8 cellular contexts compared by ENCODE assay signal in genomic region chr11:44943118-44943517, GRCh38. TPM values are rescaled to one million over a fixed set of nuclear protein-coding genes. Genes with fewer than 3 reads are reported as not detected.
DNase-seq lines count a peak whose midpoint lies in the region; ATAC-seq and TF ChIP-seq lines count a peak whose summit lies in the region.

No MANE protein-coding gene starts in this region.

- POLR2A ChIA-PET in CD4-positive, alpha-beta T cell (lab: Charles Lee): no interaction called here

- WGBS in prostate gland: 71% methylated on average over 7 of the region's 7 CpGs

- H3K4me1 ChIP-seq in prostate gland (replicated peaks): no peaks in the 10 kb centered on the region

- H3K9me3 ChIP-seq in CD4-positive, alpha-beta T cell (ENCODE audit: control insufficient read depth, low read length): no peaks in the 10 kb centered on the region
- H3K9me3 ChIP-seq in prostate gland: no peaks in the 10 kb centered on the region

- peaks cover 8% of the 10 kb centered on the region for H3K4me1 Mint-ChIP-seq in CD4-positive, alpha-beta T cell (ENCODE audit: low read depth)

- TF ChIP-seq CTCF in CD4-positive, alpha-beta T cell (IDR thresholded peaks at IDR 0.05): no peak
- TF ChIP-seq CTCF in prostate gland (IDR thresholded peaks at IDR 0.05): no peak

- no peak overlapping the region for H3K4me3 Mint-ChIP-seq in CD4-positive, alpha-beta T cell

- H3K4me3 ChIP-seq in prostate gland: no peak overlapping the region

- H3K9me3 Mint-ChIP-seq in CD4-positive, alpha-beta T cell: no peaks in the 10 kb centered on the region

- DNase-seq in CD4-positive, alpha-beta T cell: no peak
- DNase-seq in NCI-H2107 (lab: John Stamatoyannopoulos, UW) (peak; percentile 58), germinal center (ENCODE audit: low spot score) (peak; percentile 83), ureter (ENCODE audit: low spot score) (no peak), prostate gland (ENCODE audit: low spot score) (no peak), GM19240 (ENCODE audit: insufficient read length, low spot score) (no peak), occipital lobe (lab: John Stamatoyannopoulos, UW) (no peak)

- H3K27me3 ChIP-seq in CD4-positive, alpha-beta T cell (ENCODE audit: control insufficient read depth, insufficient read depth, low read length): no peaks in the 10 kb centered on the region
- no peaks in the 10 kb centered on the region for H3K27me3 ChIP-seq in prostate gland (replicated peaks; ENCODE audit: insufficient read depth)

- no peak overlapping the region for H3K27ac ChIP-seq in CD4-positive, alpha-beta T cell (ENCODE audit: low read depth, low read length)
- no peak overlapping the region for H3K27ac ChIP-seq in prostate gland

- no peak for TF ChIP-seq POLR2A in prostate gland (IDR thresholded peaks at IDR 0.05)

- no peaks in the 10 kb centered on the region for H3K36me3 Mint-ChIP-seq in CD4-positive, alpha-beta T cell (ENCODE audit: low read depth)

- no peak overlapping the region for H3K27ac Mint-ChIP-seq in CD4-positive, alpha-beta T cell

- intact Hi-C loops in CD4-positive, alpha-beta T cell (cut with DNase I, micrococcal nuclease): no loop called here
- intact Hi-C loops in prostate gland (cut with DNase I): no loop called here

- H3K27me3 Mint-ChIP-seq in CD4-positive, alpha-beta T cell: no peaks in the 10 kb centered on the region

- no peaks in the 10 kb centered on the region for H3K36me3 ChIP-seq in prostate gland

- ATAC-seq in CD4-positive, alpha-beta T cell (ENCODE audit: poor library complexity): peak; percentile 44
- ATAC-seq in GM21390 (IDR thresholded peaks at IDR 0.05; ENCODE audit: unreplicated experiment): peak; percentile 43

- CTCF ChIA-PET in CD4-positive, alpha-beta T cell (lab: Charles Lee): no interaction called here

RNA-seq across cellular contexts. Expression of gene TP53I11, which starts 7.6 kb away (rescaled TPM):
- 1 to 10 TPM; 3.5 to 4.6 TPM for total RNA-seq in CD4-positive, alpha-beta T cell
- total RNA-seq in ureter (67.7 TPM), prostate gland (100 to 1,000 TPM in 1 of 2 donors, 10 to 100 TPM in 1; 72.0 to 115 TPM), occipital lobe (27.1 TPM)

Comparison
In these comparisons a context has a peak if more than half of its experiments do, and no peak if none do; other contexts are left out.
1. DNase-seq: peak in NCI-H2107 (single experiment) and germinal center (single experiment); none in CD4-positive, alpha-beta T cell (0 of 10), ureter (single experiment), prostate gland (single experiment), GM19240 (single experiment) and occipital lobe (single experiment).